ENCODE assay signal across 9 cellular contexts in genomic region chr18:5309888-5310470, GRCh38. TPM values are rescaled to one million over a fixed set of nuclear protein-coding genes. Genes with fewer than 3 reads are reported as not detected.
DNase-seq lines count a peak whose midpoint lies in the region; ATAC-seq and TF ChIP-seq lines count a peak whose summit lies in the region.
"Had no signal": no experiment of that assay in that cellular context is flagged by ENCODE, and none has a peak within 500 bp of the region (broad histone marks: within the 10 kb centered on the region; RNA-seq: fewer than 3 reads in every experiment).

No MANE protein-coding gene starts in this region.

- intact Hi-C loops in transverse colon (cut with DNase I; ENCODE audit: low total_unique reads), result no loop called here

- in situ Hi-C loops in transverse colon (cut with MboI; ENCODE audit: low pct_ligation_motif_present in 1 of 4, low pct_unique_long_range_greater_than_20kb in 1 of 4, low sequenced_read_pairs in 3 of 4), result no loop called here

- no peaks in the 10 kb centered on the region for H3K36me3 ChIP-seq in effector memory CD4-positive, alpha-beta T cell (ENCODE audit: control insufficient read depth, insufficient read depth, low read length)
- no peaks in the 10 kb centered on the region for H3K36me3 ChIP-seq in transverse colon

- H3K9me3 ChIP-seq in effector memory CD4-positive, alpha-beta T cell (ENCODE audit: control insufficient read depth, low read length), result no peaks in the 10 kb centered on the region
- H3K9me3 ChIP-seq in transverse colon, result no peaks in the 10 kb centered on the region

- H3K27ac ChIP-seq in effector memory CD4-positive, alpha-beta T cell (ENCODE audit: insufficient read depth, low read length, poor library complexity, severe bottlenecking), result peak overlapping the region; percentile 30
- no peak overlapping the region for H3K27ac ChIP-seq in transverse colon
- H3K27ac ChIP-seq: SK-N-MC had no signal

- TF ChIP-seq CTCF in transverse colon (IDR thresholded peaks at IDR 0.05), result no peak

- no peak for TF ChIP-seq POLR2A in transverse colon (IDR thresholded peaks at IDR 0.05)

- peak overlapping the region; percentile 46 for H3K4me3 ChIP-seq in effector memory CD4-positive, alpha-beta T cell (ENCODE audit: insufficient read depth, low read depth, low read length, poor library complexity, severe bottlenecking)
- H3K4me3 ChIP-seq in transverse colon, result peak overlapping the region in 1 of 4 donors; percentile 25
- H3K4me3 ChIP-seq: SK-N-MC had no signal

- no peaks in the 10 kb centered on the region for H3K27me3 ChIP-seq in effector memory CD4-positive, alpha-beta T cell (replicated peaks; ENCODE audit: control insufficient read depth, insufficient read depth, low read length, poor library complexity, severe bottlenecking)
- no peaks in the 10 kb centered on the region for H3K27me3 ChIP-seq in transverse colon

- 35 to 48% methylated on average over 5 of the region's 5 CpGs for WGBS in transverse colon (ENCODE audit: low coverage in 1 of 2), 2 donors

- no peak for TF ChIP-seq EP300 in transverse colon (IDR thresholded peaks at IDR 0.05; ENCODE audit: low read depth)

- H3K4me1 ChIP-seq in effector memory CD4-positive, alpha-beta T cell (ENCODE audit: control insufficient read depth, insufficient read depth, low read length, poor library complexity, severe bottlenecking), result no peaks in the 10 kb centered on the region
- H3K4me1 ChIP-seq in transverse colon, result peaks cover 0 to 11% (median 0%) of the 10 kb centered on the region in 4 donors

- DNase-seq in MV-4-11 (lab: John Stamatoyannopoulos, UW) (peak; percentile 87), transverse colon (no peak), NCI-H1436 (lab: John Stamatoyannopoulos, UW) (no peak), GM03348 (ENCODE audit: low spot score) (no peak), NCI-H526 (lab: John Stamatoyannopoulos, UW) (no peak)
- DNase-seq in effector memory CD4-positive, alpha-beta T cell, result no peak

- ATAC-seq in GM18861 (IDR thresholded peaks at IDR 0.05; ENCODE audit: unreplicated experiment) (peak; percentile 91), HG02610 (IDR thresholded peaks at IDR 0.05; ENCODE audit: unreplicated experiment) (peak; percentile 97)

RNA-seq across cellular contexts. Expression of gene ZBTB14, which starts 14.5 kb away (rescaled TPM):
- total RNA-seq in transverse colon, result 10 to 100 TPM in 3 of 4 donors, 1 to 10 TPM in 1; 9.0 to 47.2 (median 11.1) TPM
